8 cellular contexts compared by ENCODE assay signal in genomic region chr5:143435207-143435657, GRCh38. TPM values are rescaled to one million over a fixed set of nuclear protein-coding genes. Genes with fewer than 3 reads are reported as not detected.
DNase-seq lines count a peak whose midpoint lies in the region; ATAC-seq, FAIRE-seq and TF ChIP-seq lines count a peak whose summit lies in the region.

No MANE protein-coding gene starts in this region.

- H3K9ac ChIP-seq in keratinocyte (ENCODE audit: control insufficient read depth, extremely low read depth, insufficient read depth, low read length) = no peak overlapping the region

- H3K9me3 Mint-ChIP-seq in CD4-positive, CD25-positive, alpha-beta regulatory T cell = peaks cover 0 to 3% (median 0%) of the 10 kb centered on the region in 7 donors
- H3K9me3 Mint-ChIP-seq in activated CD4-positive, alpha-beta T cell treated with anti-CD3 and anti-CD28 coated beads, Interleukin-2, amount 10 ng/mL, durations not matched to agents 24 days and 14 days = no peaks in the 10 kb centered on the region

- dilution Hi-C loops in keratinocyte (cut with MboI; ENCODE audit: extremely low pct_ligation_motif_present, low sequenced_read_pairs) = no loop called here

- TF ChIP-seq CTCF in keratinocyte (optimal IDR thresholded peaks at IDR 0.05 in 1 of 3, IDR thresholded peaks at IDR 0.05 in 1 of 3, conservative IDR thresholded peaks at IDR 0.05 in 1 of 3; ENCODE audit: extremely low read depth in 1 of 3, insufficient read depth in 2 of 3, low read length in 3 of 3) (no peak), thyroid gland (IDR thresholded peaks at IDR 0.05) (no peak)

- ATAC-seq in CD4-positive, CD25-positive, alpha-beta regulatory T cell (ENCODE audit: low read depth in 2 of 2) = peak; percentile 57
- peak; percentile 76 for ATAC-seq in GM19328 (IDR thresholded peaks at IDR 0.05; ENCODE audit: unreplicated experiment)
- ATAC-seq in HG03342 (IDR thresholded peaks at IDR 0.05; ENCODE audit: unreplicated experiment) = peak; percentile 87

- H3K27ac ChIP-seq in CD4-positive, CD25-positive, alpha-beta regulatory T cell (ENCODE audit: insufficient read depth, low read length, poor library complexity, severe bottlenecking) = peak overlapping the region; percentile 75
- H3K27ac ChIP-seq in keratinocyte (ENCODE audit: control insufficient read depth, insufficient read depth, low read length) (no peak overlapping the region), thyroid gland (peak overlapping the region in 2 of 3 donors; percentile 3 to 31)

- no peaks in the 10 kb centered on the region for H3K9me3 ChIP-seq in CD4-positive, CD25-positive, alpha-beta regulatory T cell (ENCODE audit: control insufficient read depth in 2 of 2, low read length in 2 of 2)
- no peaks in the 10 kb centered on the region for H3K9me3 ChIP-seq in keratinocyte (ENCODE audit: control insufficient read depth, low read depth, low read length)
- no peaks in the 10 kb centered on the region for H3K9me3 ChIP-seq in thyroid gland

- peak overlapping the region; percentile 95 to 99 (median 95) for H3K27ac Mint-ChIP-seq in CD4-positive, CD25-positive, alpha-beta regulatory T cell
- peak overlapping the region; percentile 92 for H3K27ac Mint-ChIP-seq in activated CD4-positive, alpha-beta T cell treated with anti-CD3 and anti-CD28 coated beads, Interleukin-2, amount 10 ng/mL, durations not matched to agents 24 days and 14 days

- H3K4me1 ChIP-seq in CD4-positive, CD25-positive, alpha-beta regulatory T cell (ENCODE audit: control insufficient read depth, insufficient read depth, low read length, poor library complexity, severe bottlenecking) = peaks cover 31% of the 10 kb centered on the region
- H3K4me1 ChIP-seq in keratinocyte (ENCODE audit: control insufficient read depth, extremely low read depth, insufficient read depth, low read length) (peaks cover 6% of the 10 kb centered on the region), thyroid gland (peaks cover 4 to 6% of the 10 kb centered on the region in 2 donors)

- H3K4me3 ChIP-seq in CD4-positive, CD25-positive, alpha-beta regulatory T cell (ENCODE audit: low read depth, low read length) = peak overlapping the region; percentile 88
- H3K4me3 ChIP-seq in keratinocyte (ENCODE audit: control insufficient read depth in 2 of 3, extremely low read depth in 1 of 3, insufficient read depth in 2 of 3, low read depth in 1 of 3, low read length in 3 of 3) (peak overlapping the region in 2 of 3 experiments; percentile 30 to 47), thyroid gland (replicated peaks in 1 of 3) (no peak overlapping the region)

- no peaks in the 10 kb centered on the region for H4K20me1 ChIP-seq in keratinocyte (ENCODE audit: control insufficient read depth, extremely low read depth, insufficient read depth, low read length)

- H3K4me1 Mint-ChIP-seq in CD4-positive, CD25-positive, alpha-beta regulatory T cell = peaks cover 25 to 64% (median 39%) of the 10 kb centered on the region in 4 donors
- H3K4me1 Mint-ChIP-seq in activated CD4-positive, alpha-beta T cell treated with anti-CD3 and anti-CD28 coated beads, Interleukin-2, amount 10 ng/mL, durations not matched to agents 24 days and 14 days = peaks cover 51% of the 10 kb centered on the region

- peaks cover 4% of the 10 kb centered on the region for H3K27me3 Mint-ChIP-seq in CD4-positive, CD25-positive, alpha-beta regulatory T cell
- no peaks in the 10 kb centered on the region for H3K27me3 Mint-ChIP-seq in activated CD4-positive, alpha-beta T cell treated with anti-CD3 and anti-CD28 coated beads, Interleukin-2, amount 10 ng/mL, durations not matched to agents 24 days and 14 days

- no peaks in the 10 kb centered on the region for H3K36me3 Mint-ChIP-seq in CD4-positive, CD25-positive, alpha-beta regulatory T cell
- H3K36me3 Mint-ChIP-seq in activated CD4-positive, alpha-beta T cell treated with anti-CD3 and anti-CD28 coated beads, Interleukin-2, amount 10 ng/mL, durations not matched to agents 24 days and 14 days (ENCODE audit: low read depth) = no peaks in the 10 kb centered on the region

- WGBS in thyroid gland, 2 donors = 26 to 41% methylated on average over 6 of the region's 6 CpGs

- DNase-seq in CD4-positive, CD25-positive, alpha-beta regulatory T cell = peak in 2 of 3 donors; percentile 53 to 72
- peak; percentile 79 for DNase-seq in activated CD4-positive, alpha-beta T cell treated with anti-CD3 and anti-CD28 coated beads, Interleukin-2, amount 10 ng/mL, durations not matched to agents 24 days and 14 days
- no peak for DNase-seq in keratinocyte (ENCODE audit: low read depth, low spot score)
- DNase-seq in thyroid gland = peak; percentile 18 to 30
- DNase-seq in NCI-H2081 (lab: John Stamatoyannopoulos, UW) = no peak
- no peak for DNase-seq in mesenteric fat pad (ENCODE audit: low spot score)

- TF ChIP-seq POLR2A in thyroid gland (IDR thresholded peaks at IDR 0.05) = no peak

- FAIRE-seq in keratinocyte (lab: Jason Lieb, UNC) = no peak

- peak overlapping the region; percentile 61 for H3K4me2 ChIP-seq in keratinocyte (ENCODE audit: control insufficient read depth, extremely low read depth, insufficient read depth, low read depth, low read length)

- no peaks in the 10 kb centered on the region for H3K36me3 ChIP-seq in CD4-positive, CD25-positive, alpha-beta regulatory T cell (ENCODE audit: control insufficient read depth, insufficient read depth, low read length)
- H3K36me3 ChIP-seq in keratinocyte (ENCODE audit: control insufficient read depth in 2 of 2, extremely low read depth in 1 of 2, insufficient read depth in 2 of 2, low read length in 2 of 2) (no peaks in the 10 kb centered on the region), thyroid gland (no peaks in the 10 kb centered on the region)

- intact Hi-C loops in activated CD4-positive, alpha-beta T cell treated with anti-CD3 and anti-CD28 coated beads, Interleukin-2, amount 10 ng/mL, durations not matched to agents 24 days and 14 days (cut with micrococcal nuclease) = loop anchor here (1.0 kb wide), 1 partner anchor 171 kb away; no protein-coding TSS in a partner anchor
- intact Hi-C loops in thyroid gland (cut with DNase I) = no loop called here

- H3K4me3 Mint-ChIP-seq in CD4-positive, CD25-positive, alpha-beta regulatory T cell = peak overlapping the region; percentile 89 to 96 (median 92)
- H3K4me3 Mint-ChIP-seq in activated CD4-positive, alpha-beta T cell treated with anti-CD3 and anti-CD28 coated beads, Interleukin-2, amount 10 ng/mL, durations not matched to agents 24 days and 14 days = peak overlapping the region; percentile 88

- H2AFZ ChIP-seq in keratinocyte (ENCODE audit: control insufficient read depth, low read length) = peak overlapping the region; percentile 51

- H3K79me2 ChIP-seq in keratinocyte (ENCODE audit: control insufficient read depth, insufficient read depth, low read length) = no peaks in the 10 kb centered on the region

- H3K27me3 ChIP-seq in CD4-positive, CD25-positive, alpha-beta regulatory T cell (ENCODE audit: control insufficient read depth, insufficient read depth, low read length) = no peaks in the 10 kb centered on the region
- H3K27me3 ChIP-seq in keratinocyte (ENCODE audit: control insufficient read depth, extremely low read depth, insufficient read depth, low read length) (no peaks in the 10 kb centered on the region), thyroid gland (no peaks in the 10 kb centered on the region)

- no peaks in the 10 kb centered on the region for H3K9me1 ChIP-seq in keratinocyte (ENCODE audit: control insufficient read depth, extremely low read depth, insufficient read depth, low read length)

RNA-seq across cellular contexts. Expression of gene NR3C1, which starts 31.7 kb away (rescaled TPM):
- total RNA-seq in CD4-positive, CD25-positive, alpha-beta regulatory T cell = 154 TPM
- 10 to 100 TPM; 62.5 to 85.5 (median 71.3) TPM for polyA plus RNA-seq in CD4-positive, CD25-positive, alpha-beta regulatory T cell
- 62.2 and 64.7 TPM in 2 replicates for total RNA-seq in activated CD4-positive, alpha-beta T cell treated with anti-CD3 and anti-CD28 coated beads, Interleukin-2, amount 10 ng/mL, durations not matched to agents 24 days and 14 days
- polyA plus RNA-seq in keratinocyte = 21.7 to 30.7 TPM (median 25.8 TPM) in 3 replicates
- polyA plus RNA-seq in keratinocyte (2011; ENCODE audit: low read depth) = 14.8 TPM
- polyA plus RNA-seq in keratinocyte (2011; cell fraction: cytosol; rRNA removed) = 12.4 and 23.6 TPM in 2 replicates
- polyA plus RNA-seq in keratinocyte (2011; cell fraction: nucleus; rRNA removed) = 24.1 and 28.0 TPM in 2 replicates
- polyA plus RNA-seq in keratinocyte (2012; ENCODE audit: low replicate concordance) = 19.3 and 23.3 TPM in 2 replicates
- polyA minus RNA-seq in keratinocyte = 16.2 to 59.6 TPM (median 49.4 TPM) in 3 replicates
- polyA minus RNA-seq in keratinocyte (2011; cell fraction: cytosol; rRNA and poly(A)+ RNA removed) = 24.4 TPM
- polyA minus RNA-seq in keratinocyte (2011; cell fraction: nucleus; rRNA and poly(A)+ RNA removed) = 43.6 and 80.7 TPM in 2 replicates
- total RNA-seq in thyroid gland (10 to 100 TPM; 59.4 to 67.7 (median 65.3) TPM), mesenteric fat pad (116 TPM)

Comparison
In these comparisons a context has a peak if more than half of its experiments do, and no peak if none do; other contexts are left out.
1. DNase-seq: peak in CD4-positive, CD25-positive, alpha-beta regulatory T cell (2 of 3), activated CD4-positive, alpha-beta T cell treated with anti-CD3 and anti-CD28 coated beads, Interleukin-2, amount 10 ng/mL, durations not matched to agents 24 days and 14 days (single experiment) and thyroid gland (2 of 2); none in keratinocyte (single experiment), NCI-H2081 (0 of 2) and mesenteric fat pad (single experiment).
2. H3K4me3 ChIP-seq: peak in CD4-positive, CD25-positive, alpha-beta regulatory T cell (single experiment) and keratinocyte (2 of 3); none in thyroid gland (0 of 3).
3. Peak in every context shown above with its lines, with median percentiles within 50 percentile points of each other: ATAC-seq.